Comparison of ENCODE assay signal across 22 cellular contexts in genomic region chr15:68712886-68713285, GRCh38.
DNase-seq lines count a peak whose midpoint lies in the region; FAIRE-seq and TF ChIP-seq lines count a peak whose summit lies in the region.
"Had no signal": no experiment of that assay in that cellular context is flagged by ENCODE, and none has a peak within 500 bp of the region (broad histone marks: within the 10 kb centered on the region; RNA-seq: fewer than 3 reads in every experiment).

No MANE protein-coding gene starts in this region.

- no peaks in the 10 kb centered on the region for H3K79me1 ChIP-seq in neuronal stem cell (ENCODE audit: low read depth, low read length)

- H3F3A ChIP-seq in PC-9 (ENCODE audit: insufficient read depth, low read depth): no peaks in the 10 kb centered on the region

- no TSS peak for BruUV-seq in PC-9 (replicated peaks; lab: Mats Ljungman, UMichigan)

- peak overlapping the region; percentile 6 for H2AK5ac ChIP-seq in neuronal stem cell (ENCODE audit: low read depth, low read length)

- H3K9ac ChIP-seq in BLaER1 treated with 17β-estradiol and CSF1 and Interleukin-3, amounts not matched to agents 10 nM and 100 nM: no peak overlapping the region
- no peak overlapping the region for H3K9ac ChIP-seq in neuronal stem cell (ENCODE audit: low read depth, low read length, poor library complexity)

- no peak overlapping the region for H4K8ac ChIP-seq in neuronal stem cell (ENCODE audit: low read depth, low read length)

- no peak overlapping the region for H3K23ac ChIP-seq in neuronal stem cell (ENCODE audit: low read depth, low read length, poor library complexity)

- DNase-seq in RPMI8226 (peak; percentile 26), neuronal stem cell (ENCODE audit: low spot score) (no peak), urothelium cell line (ENCODE audit: low spot score) (no peak), PC-9 (no peak), RKO (ENCODE audit: low spot score) (no peak), NCI-H1436 (lab: John Stamatoyannopoulos, UW) (no peak)
- DNase-seq: 8988T; ACHN; AML-193; BE2C; Caco-2; CD4-positive, CD25-positive, alpha-beta regulatory T cell; CD8-positive, alpha-beta T cell; DMS153; DND-41; H9 had no signal

- no peak overlapping the region for H2BK5ac ChIP-seq in neuronal stem cell (ENCODE audit: low read length)

- FAIRE-seq in urothelium cell line (lab: Jason Lieb, UNC): peak; percentile 63
- FAIRE-seq: A549, G401.6, GM12892 had no signal

- intact Hi-C loops in PC-9 (cut with micrococcal nuclease; ENCODE audit: unreplicated experiment): no loop called here

- TF ChIP-seq CTCF in PC-9 (conservative IDR thresholded peaks at IDR 0.05): no peak

- H3K9me3 ChIP-seq in BLaER1 treated with 17β-estradiol and CSF1 and Interleukin-3, amounts not matched to agents 10 nM and 100 nM (replicated peaks in 1 of 11): no peaks in the 10 kb centered on the region
- H3K9me3 ChIP-seq in neuronal stem cell (replicated peaks in 1 of 2; ENCODE audit: control insufficient read depth in 2 of 2, insufficient read depth in 1 of 2, low read depth in 1 of 2, low read length in 2 of 2) (peaks cover 0 to 1% of the 10 kb centered on the region in 2 donors), PC-9 (ENCODE audit: insufficient read depth, low read depth) (no peaks in the 10 kb centered on the region)
- H3K9me3 ChIP-seq: A549, Caco-2 had no signal

- H3K27ac ChIP-seq in BLaER1 treated with 17β-estradiol and CSF1 and Interleukin-3, amounts not matched to agents 10 nM and 100 nM: no peak overlapping the region
- no peak overlapping the region for H3K27ac ChIP-seq in neuronal stem cell (replicated peaks; ENCODE audit: low read length)
- no peak overlapping the region for H3K27ac ChIP-seq in PC-9
- H3K27ac ChIP-seq: A549, C4-2B had no signal

- peak overlapping the region in 7 of 11 experiments; percentile 3 to 49 (median 27); a peak in 7 of 22 replicates for H3K4me2 ChIP-seq in BLaER1 treated with 17β-estradiol and CSF1 and Interleukin-3, amounts not matched to agents 10 nM and 100 nM
- H3K4me2 ChIP-seq in neuronal stem cell (ENCODE audit: insufficient read depth, low read length, poor library complexity, severe bottlenecking): no peak overlapping the region
- no peak overlapping the region for H3K4me2 ChIP-seq in PC-9
- H3K4me2 ChIP-seq: A549, GM23338 had no signal

- H2BK15ac ChIP-seq in neuronal stem cell (ENCODE audit: low read length): no peak overlapping the region

- 0 out of 22 replicates have a peak, but pooled peaks cover 0 to 3% (median 0%) of the 10 kb centered on the region in 11 experiments for H4K20me1 ChIP-seq in BLaER1 treated with 17β-estradiol and CSF1 and Interleukin-3, amounts not matched to agents 10 nM and 100 nM
- H4K20me1 ChIP-seq in PC-9 (ENCODE audit: insufficient read depth): no peaks in the 10 kb centered on the region

- H3K9me2 ChIP-seq in PC-9 (ENCODE audit: insufficient read depth): no peaks in the 10 kb centered on the region

- H3K4me3 ChIP-seq in BLaER1 treated with 17β-estradiol and CSF1 and Interleukin-3, amounts not matched to agents 10 nM and 100 nM: no peak overlapping the region
- H3K4me3 ChIP-seq in neuronal stem cell (ENCODE audit: low read length in 2 of 2) (no peak overlapping the region), PC-9 (no peak overlapping the region)
- H3K4me3 ChIP-seq: A549, GM23338 had no signal

- H3K4ac ChIP-seq in neuronal stem cell (ENCODE audit: low read length): no peak overlapping the region

- peaks cover 0 to 24% (median 16%) of the 10 kb centered on the region in 10 experiments; a peak in 16 of 20 replicates for H3K4me1 ChIP-seq in BLaER1 treated with 17β-estradiol and CSF1 and Interleukin-3, amounts not matched to agents 10 nM and 100 nM
- H3K4me1 ChIP-seq in neuronal stem cell (ENCODE audit: control insufficient read depth in 2 of 2, insufficient read depth in 1 of 2, low read depth in 1 of 2, low read length in 2 of 2): peaks cover 0 to under 1% of the 10 kb centered on the region in 2 donors
- 0 out of 2 replicates have a peak, but pooled peaks cover 4% of the 10 kb centered on the region for H3K4me1 ChIP-seq in PC-9 (replicated peaks; ENCODE audit: insufficient read depth)
- H3K4me1 ChIP-seq: A549, BE2C, Caco-2 had no signal

- H3K14ac ChIP-seq in neuronal stem cell (ENCODE audit: low read length): peak overlapping the region; percentile 10

- H3K36me3 ChIP-seq in BLaER1 treated with 17β-estradiol and CSF1 and Interleukin-3, amounts not matched to agents 10 nM and 100 nM: peaks cover 0 to 55% (median 35%) of the 10 kb centered on the region in 11 experiments; a peak in 13 of 22 replicates
- H3K36me3 ChIP-seq in neuronal stem cell (replicated peaks in 1 of 2; ENCODE audit: control insufficient read depth in 2 of 2, insufficient read depth in 2 of 2, low read length in 2 of 2) (peaks cover 0 to 48% of the 10 kb centered on the region in 2 donors), PC-9 (ENCODE audit: low read depth) (no peaks in the 10 kb centered on the region)
- H3K36me3 ChIP-seq: BE2C had no signal

- WGBS in neuronal stem cell (ENCODE audit: extremely low coverage in 2 of 2, insufficient read length in 2 of 2, insufficient replicate concordance in 1 of 2), 2 donors: no CpG with 5 or more reads among the region's 4 CpGs

- H2AFZ ChIP-seq in neuronal stem cell (ENCODE audit: low read length): no peak overlapping the region
- H2AFZ ChIP-seq in PC-9: no peak overlapping the region
- H2AFZ ChIP-seq: GM23338 had no signal

- H2BK120ac ChIP-seq in neuronal stem cell (ENCODE audit: low read depth, low read length): no peak overlapping the region

- H4K91ac ChIP-seq in neuronal stem cell (ENCODE audit: low read depth, low read length, poor library complexity): no peak overlapping the region

- CTCF ChIA-PET in PC-9 (lab: Charles Lee): no interaction called here

- H3K18ac ChIP-seq in neuronal stem cell (ENCODE audit: low read length): no peak overlapping the region

- POLR2A ChIA-PET in PC-9 (lab: Charles Lee; ENCODE audit: unreplicated experiment): no interaction called here

- no peaks in the 10 kb centered on the region for H3K27me3 ChIP-seq in BLaER1 treated with 17β-estradiol and CSF1 and Interleukin-3, amounts not matched to agents 10 nM and 100 nM
- H3K27me3 ChIP-seq in neuronal stem cell (ENCODE audit: control insufficient read depth in 3 of 3, insufficient read depth in 3 of 3, low read depth in 1 of 3, low read length in 3 of 3) (no peaks in the 10 kb centered on the region), PC-9 (ENCODE audit: insufficient read depth, low read depth) (no peaks in the 10 kb centered on the region)
- H3K27me3 ChIP-seq: BE2C had no signal

- H2BK12ac ChIP-seq in neuronal stem cell (ENCODE audit: low read length): no peak overlapping the region

- H3K79me2 ChIP-seq in PC-9 (ENCODE audit: low read depth): no peaks in the 10 kb centered on the region

Comparison
In these comparisons a context has a peak if more than half of its experiments do, and no peak if none do; other contexts are left out.
1. H3K4me2 ChIP-seq: peak in BLaER1 treated with 17β-estradiol and CSF1 and Interleukin-3, amounts not matched to agents 10 nM and 100 nM (7 of 11); none in neuronal stem cell (single experiment) and PC-9 (single experiment).